8 cellular contexts compared by ENCODE assay signal in genomic region chr1:54310439-54311328, GRCh38.
DNase-seq lines count a peak whose midpoint lies in the region; ATAC-seq and TF ChIP-seq lines count a peak whose summit lies in the region.

No MANE protein-coding gene starts in this region.

- H3K4me1 Mint-ChIP-seq in type B pancreatic cell (ENCODE audit: unreplicated experiment): peaks cover 74% of the 10 kb centered on the region

- DNase-seq in NCI-H524 (lab: John Stamatoyannopoulos, UW): peak; percentile 38 to 75
- DNase-seq in NCI-H524 treated with DMSO at 0.1 percent for 48 hours (lab: John Stamatoyannopoulos, UW): no peak
- DNase-seq in M059J (ENCODE audit: low read depth): peak; percentile 14
- DNase-seq in activated naive CD4-positive, alpha-beta T cell treated with anti-CD3 and anti-CD28 coated beads, Interleukin-2, amount 50 U/mL, for 72 hours (ENCODE audit: low spot score in 2 of 2): no peak
- DNase-seq in iPS-NIHi7 (ENCODE audit: extremely low spot score): peak; percentile 72
- DNase-seq in type B pancreatic cell (ENCODE audit: extremely low spot score, unreplicated experiment): no peak
- DNase-seq in middle frontal gyrus (ENCODE audit: extremely low spot score, low spot score): no peak

- H3K27me3 Mint-ChIP-seq in type B pancreatic cell: no peaks in the 10 kb centered on the region

- ATAC-seq in activated naive CD4-positive, alpha-beta T cell treated with anti-CD3 and anti-CD28 coated beads, Interleukin-2, amount 50 U/mL, for 72 hours: peak; percentile 61 to 76
- no peak for ATAC-seq in HG02970 (IDR thresholded peaks at IDR 0.05; ENCODE audit: low FRiP score, unreplicated experiment)

- peak overlapping the region; percentile 73 to 79 for H3K27ac Mint-ChIP-seq in activated naive CD4-positive, alpha-beta T cell treated with anti-CD3 and anti-CD28 coated beads, Interleukin-2, amount 50 U/mL, for 72 hours
- peak overlapping the region; percentile 39 for H3K27ac Mint-ChIP-seq in type B pancreatic cell

- H3K9me3 Mint-ChIP-seq in activated naive CD4-positive, alpha-beta T cell treated with anti-CD3 and anti-CD28 coated beads, Interleukin-2, amount 50 U/mL, for 72 hours: no peaks in the 10 kb centered on the region
- no peaks in the 10 kb centered on the region for H3K9me3 Mint-ChIP-seq in type B pancreatic cell

- no peaks in the 10 kb centered on the region for H3K36me3 Mint-ChIP-seq in activated naive CD4-positive, alpha-beta T cell treated with anti-CD3 and anti-CD28 coated beads, Interleukin-2, amount 50 U/mL, for 72 hours
- H3K36me3 Mint-ChIP-seq in type B pancreatic cell: peaks cover 7% of the 10 kb centered on the region

- peak; percentile 70 for TF ChIP-seq CTCF in type B pancreatic cell (conservative IDR thresholded peaks at IDR 0.05)

- peak overlapping the region; percentile 35 for H3K4me3 Mint-ChIP-seq in type B pancreatic cell

Comparison
In these comparisons a context has a peak if more than half of its experiments do, and no peak if none do; other contexts are left out.
1. DNase-seq: peak in NCI-H524 (2 of 2), M059J (single experiment) and iPS-NIHi7 (single experiment); none in NCI-H524 treated with DMSO at 0.1 percent for 48 hours (single experiment), activated naive CD4-positive, alpha-beta T cell treated with anti-CD3 and anti-CD28 coated beads, Interleukin-2, amount 50 U/mL, for 72 hours (0 of 2), type B pancreatic cell (single experiment) and middle frontal gyrus (single experiment).